ENCODE assay signal across 1 cellular context in the genomic region with DNA sequence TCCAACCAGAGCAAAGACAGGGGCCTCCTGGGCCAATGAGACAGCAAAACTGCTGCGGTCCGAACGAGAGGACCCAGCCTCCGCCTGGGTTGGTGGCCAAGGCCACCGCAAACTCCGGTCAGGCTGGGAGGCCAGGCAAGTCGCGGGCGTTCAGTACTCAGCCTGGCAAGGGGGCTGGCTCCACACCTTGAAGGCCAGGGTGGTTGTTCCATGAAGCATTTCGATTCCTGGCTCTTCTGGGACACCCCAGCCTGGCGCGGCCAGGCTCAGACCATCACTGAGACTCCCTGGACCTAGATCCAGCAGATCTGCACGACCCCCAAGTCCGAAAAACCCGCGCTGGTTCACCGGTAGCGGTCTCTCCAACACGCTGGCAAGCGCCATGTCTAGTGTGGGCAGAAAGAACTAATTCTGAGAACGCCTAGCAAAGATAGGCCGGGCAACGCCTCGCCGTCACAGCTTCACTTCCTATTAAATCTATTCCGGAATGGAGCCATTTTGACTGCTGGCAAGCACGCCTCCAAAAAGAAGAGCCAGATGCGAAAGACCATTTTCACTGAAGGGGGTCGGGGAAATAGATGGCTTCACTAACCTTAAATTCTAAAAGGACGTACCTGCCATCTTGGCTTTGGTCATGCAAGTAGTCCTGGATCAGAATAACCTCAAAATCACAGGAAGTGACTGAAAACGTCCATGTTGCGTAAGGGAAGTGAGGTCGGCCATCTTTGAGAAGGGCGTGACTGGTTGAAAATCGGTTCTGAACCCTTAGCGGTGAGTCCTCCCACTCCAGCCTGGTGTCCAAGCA.
A peak's percentile ranks its signal among the peaks of the same experiment; 100 is the strongest.
TF ChIP-seq lines count a peak whose summit lies in the region.

A gene (minus strand): TSS at position 403 of the 805 bp plus-strand sequence. CDS start 19 bp downstream, at position 384.

TF ChIP-seq in HepG2, 621 proteins besides CTCF, POLR2A, EP300 and RAD21 (continued from another document and continues in another):
- TF ChIP-seq, protein P1, sequence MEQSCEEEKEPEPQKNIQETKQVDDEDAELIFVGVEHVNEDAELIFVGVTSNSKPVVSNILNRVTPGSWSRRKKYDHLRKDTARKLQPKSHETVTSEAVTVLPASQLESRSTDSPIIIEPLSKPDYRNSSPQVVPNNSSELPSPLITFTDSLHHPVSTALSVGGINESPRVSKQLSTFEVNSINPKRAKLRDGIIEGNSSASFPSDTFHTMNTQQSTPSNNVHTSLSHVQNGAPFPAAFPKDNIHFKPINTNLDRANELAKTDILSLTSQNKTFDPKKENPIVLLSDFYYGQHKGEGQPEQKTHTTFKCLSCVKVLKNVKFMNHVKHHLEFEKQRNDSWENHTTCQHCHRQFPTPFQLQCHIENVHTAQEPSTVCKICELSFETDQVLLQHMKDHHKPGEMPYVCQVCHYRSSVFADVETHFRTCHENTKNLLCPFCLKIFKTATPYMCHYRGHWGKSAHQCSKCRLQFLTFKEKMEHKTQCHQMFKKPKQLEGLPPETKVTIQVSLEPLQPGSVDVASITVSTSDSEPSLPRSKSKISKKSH (CRISPR knock-in tag; IDR thresholded peaks at IDR 0.05; ENCODE audit: borderline replicate concordance): peak; percentile 99
- peak; percentile 91 for TF ChIP-seq GTF2F1 (IDR thresholded peaks at IDR 0.05; ENCODE audit: low read length)
- TF ChIP-seq, protein P2, sequence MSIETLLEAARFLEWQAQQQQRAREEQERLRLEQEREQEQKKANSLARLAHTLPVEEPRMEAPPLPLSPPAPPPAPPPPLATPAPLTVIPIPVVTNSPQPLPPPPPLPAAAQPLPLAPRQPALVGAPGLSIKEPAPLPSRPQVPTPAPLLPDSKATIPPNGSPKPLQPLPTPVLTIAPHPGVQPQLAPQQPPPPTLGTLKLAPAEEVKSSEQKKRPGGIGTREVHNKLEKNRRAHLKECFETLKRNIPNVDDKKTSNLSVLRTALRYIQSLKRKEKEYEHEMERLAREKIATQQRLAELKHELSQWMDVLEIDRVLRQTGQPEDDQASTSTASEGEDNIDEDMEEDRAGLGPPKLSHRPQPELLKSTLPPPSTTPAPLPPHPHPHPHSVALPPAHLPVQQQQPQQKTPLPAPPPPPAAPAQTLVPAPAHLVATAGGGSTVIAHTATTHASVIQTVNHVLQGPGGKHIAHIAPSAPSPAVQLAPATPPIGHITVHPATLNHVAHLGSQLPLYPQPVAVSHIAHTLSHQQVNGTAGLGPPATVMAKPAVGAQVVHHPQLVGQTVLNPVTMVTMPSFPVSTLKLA (IDR thresholded peaks at IDR 0.05): no peak; the same call in none of the 2 replicates
- TF ChIP-seq, protein P3, sequence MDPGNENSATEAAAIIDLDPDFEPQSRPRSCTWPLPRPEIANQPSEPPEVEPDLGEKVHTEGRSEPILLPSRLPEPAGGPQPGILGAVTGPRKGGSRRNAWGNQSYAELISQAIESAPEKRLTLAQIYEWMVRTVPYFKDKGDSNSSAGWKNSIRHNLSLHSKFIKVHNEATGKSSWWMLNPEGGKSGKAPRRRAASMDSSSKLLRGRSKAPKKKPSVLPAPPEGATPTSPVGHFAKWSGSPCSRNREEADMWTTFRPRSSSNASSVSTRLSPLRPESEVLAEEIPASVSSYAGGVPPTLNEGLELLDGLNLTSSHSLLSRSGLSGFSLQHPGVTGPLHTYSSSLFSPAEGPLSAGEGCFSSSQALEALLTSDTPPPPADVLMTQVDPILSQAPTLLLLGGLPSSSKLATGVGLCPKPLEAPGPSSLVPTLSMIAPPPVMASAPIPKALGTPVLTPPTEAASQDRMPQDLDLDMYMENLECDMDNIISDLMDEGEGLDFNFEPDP (CRISPR knock-in tag; conservative IDR thresholded peaks at IDR 0.05): no peak
- peak; percentile 25; the same call in 1 of the 2 replicates for TF ChIP-seq ZNF720 (CRISPR knock-in tag; IDR thresholded peaks at IDR 0.05)
- TF ChIP-seq ZFP36L2 (CRISPR knock-in tag; IDR thresholded peaks at IDR 0.05): peak; percentile 67
- peak; percentile 96 for TF ChIP-seq ZNF788 (CRISPR knock-in tag; IDR thresholded peaks at IDR 0.05; ENCODE audit: borderline replicate concordance)
- peak; percentile 87 for TF ChIP-seq POGZ (CRISPR knock-in tag; IDR thresholded peaks at IDR 0.05)
- TF ChIP-seq, protein P4, sequence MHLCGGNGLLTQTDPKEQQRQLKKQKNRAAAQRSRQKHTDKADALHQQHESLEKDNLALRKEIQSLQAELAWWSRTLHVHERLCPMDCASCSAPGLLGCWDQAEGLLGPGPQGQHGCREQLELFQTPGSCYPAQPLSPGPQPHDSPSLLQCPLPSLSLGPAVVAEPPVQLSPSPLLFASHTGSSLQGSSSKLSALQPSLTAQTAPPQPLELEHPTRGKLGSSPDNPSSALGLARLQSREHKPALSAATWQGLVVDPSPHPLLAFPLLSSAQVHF (CRISPR knock-in tag; IDR thresholded peaks at IDR 0.05): no peak
- TF ChIP-seq ZNF7 (CRISPR knock-in tag; IDR thresholded peaks at IDR 0.05): no peak
- peak; percentile 27; the same call in 1 of the 2 replicates for TF ChIP-seq ZNF30 (CRISPR knock-in tag; IDR thresholded peaks at IDR 0.05)
- peak; percentile 41 for TF ChIP-seq TEAD3 (CRISPR knock-in tag; optimal IDR thresholded peaks at IDR 0.05; ENCODE audit: borderline replicate concordance)
- TF ChIP-seq, protein P5, sequence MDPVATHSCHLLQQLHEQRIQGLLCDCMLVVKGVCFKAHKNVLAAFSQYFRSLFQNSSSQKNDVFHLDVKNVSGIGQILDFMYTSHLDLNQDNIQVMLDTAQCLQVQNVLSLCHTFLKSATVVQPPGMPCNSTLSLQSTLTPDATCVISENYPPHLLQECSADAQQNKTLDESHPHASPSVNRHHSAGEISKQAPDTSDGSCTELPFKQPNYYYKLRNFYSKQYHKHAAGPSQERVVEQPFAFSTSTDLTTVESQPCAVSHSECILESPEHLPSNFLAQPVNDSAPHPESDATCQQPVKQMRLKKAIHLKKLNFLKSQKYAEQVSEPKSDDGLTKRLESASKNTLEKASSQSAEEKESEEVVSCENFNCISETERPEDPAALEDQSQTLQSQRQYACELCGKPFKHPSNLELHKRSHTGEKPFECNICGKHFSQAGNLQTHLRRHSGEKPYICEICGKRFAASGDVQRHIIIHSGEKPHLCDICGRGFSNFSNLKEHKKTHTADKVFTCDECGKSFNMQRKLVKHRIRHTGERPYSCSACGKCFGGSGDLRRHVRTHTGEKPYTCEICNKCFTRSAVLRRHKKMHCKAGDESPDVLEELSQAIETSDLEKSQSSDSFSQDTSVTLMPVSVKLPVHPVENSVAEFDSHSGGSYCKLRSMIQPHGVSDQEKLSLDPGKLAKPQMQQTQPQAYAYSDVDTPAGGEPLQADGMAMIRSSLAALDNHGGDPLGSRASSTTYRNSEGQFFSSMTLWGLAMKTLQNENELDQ (CRISPR knock-in tag; IDR thresholded peaks at IDR 0.05; ENCODE audit: borderline replicate concordance): peak; percentile 92
- TF ChIP-seq ZNF292 (CRISPR knock-in tag; IDR thresholded peaks at IDR 0.05; ENCODE audit: borderline replicate concordance, low read depth): no peak; the same call in none of the 2 replicates
- TF ChIP-seq KDM5A (IDR thresholded peaks at IDR 0.05; ENCODE audit: borderline replicate concordance, low read length): peak; percentile 96
- 0 out of 2 replicates have a peak, but pooled peaks have one; percentile 70 for TF ChIP-seq FIP1L1 (IDR thresholded peaks at IDR 0.05; ENCODE audit: borderline replicate concordance, insufficient read depth, low read depth, low read length)
- peak; percentile 82; the same call in 1 of the 2 replicates for TF ChIP-seq SAFB2 (CRISPR knock-in tag; IDR thresholded peaks at IDR 0.05; ENCODE audit: borderline replicate concordance, low read depth)
- TF ChIP-seq ARID2 (CRISPR knock-in tag; IDR thresholded peaks at IDR 0.05; ENCODE audit: borderline replicate concordance): no peak
- peak in 1 of 2 experiments; percentile 58; a peak in 1 of 4 replicates for TF ChIP-seq NR2F1 (CRISPR knock-in tag; IDR thresholded peaks at IDR 0.05)
- peak; percentile 99 for TF ChIP-seq TAF1 (CRISPR knock-in tag; IDR thresholded peaks at IDR 0.05)
- no peak for TF ChIP-seq ZNF850 (CRISPR knock-in tag; conservative IDR thresholded peaks at IDR 0.05)
- no peak for TF ChIP-seq ZNF496 (CRISPR knock-in tag; IDR thresholded peaks at IDR 0.05; ENCODE audit: insufficient replicate concordance)
- no peak for TF ChIP-seq ZNF282 (IDR thresholded peaks at IDR 0.05; ENCODE audit: partially characterized antibody)
- peak; percentile 58; the same call in 1 of the 2 replicates for TF ChIP-seq SP2 (CRISPR knock-in tag; IDR thresholded peaks at IDR 0.05)
- peak; percentile 97 for TF ChIP-seq ZNF235 (CRISPR knock-in tag; IDR thresholded peaks at IDR 0.05; ENCODE audit: borderline replicate concordance)
- TF ChIP-seq ZNF615 (CRISPR knock-in tag; IDR thresholded peaks at IDR 0.05; ENCODE audit: borderline replicate concordance): peak; percentile 28
- TF ChIP-seq, protein P6, sequence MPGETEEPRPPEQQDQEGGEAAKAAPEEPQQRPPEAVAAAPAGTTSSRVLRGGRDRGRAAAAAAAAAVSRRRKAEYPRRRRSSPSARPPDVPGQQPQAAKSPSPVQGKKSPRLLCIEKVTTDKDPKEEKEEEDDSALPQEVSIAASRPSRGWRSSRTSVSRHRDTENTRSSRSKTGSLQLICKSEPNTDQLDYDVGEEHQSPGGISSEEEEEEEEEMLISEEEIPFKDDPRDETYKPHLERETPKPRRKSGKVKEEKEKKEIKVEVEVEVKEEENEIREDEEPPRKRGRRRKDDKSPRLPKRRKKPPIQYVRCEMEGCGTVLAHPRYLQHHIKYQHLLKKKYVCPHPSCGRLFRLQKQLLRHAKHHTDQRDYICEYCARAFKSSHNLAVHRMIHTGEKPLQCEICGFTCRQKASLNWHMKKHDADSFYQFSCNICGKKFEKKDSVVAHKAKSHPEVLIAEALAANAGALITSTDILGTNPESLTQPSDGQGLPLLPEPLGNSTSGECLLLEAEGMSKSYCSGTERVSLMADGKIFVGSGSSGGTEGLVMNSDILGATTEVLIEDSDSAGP (CRISPR knock-in tag; IDR thresholded peaks at IDR 0.05; ENCODE audit: borderline replicate concordance): peak; percentile 88
- TF ChIP-seq, protein P7, sequence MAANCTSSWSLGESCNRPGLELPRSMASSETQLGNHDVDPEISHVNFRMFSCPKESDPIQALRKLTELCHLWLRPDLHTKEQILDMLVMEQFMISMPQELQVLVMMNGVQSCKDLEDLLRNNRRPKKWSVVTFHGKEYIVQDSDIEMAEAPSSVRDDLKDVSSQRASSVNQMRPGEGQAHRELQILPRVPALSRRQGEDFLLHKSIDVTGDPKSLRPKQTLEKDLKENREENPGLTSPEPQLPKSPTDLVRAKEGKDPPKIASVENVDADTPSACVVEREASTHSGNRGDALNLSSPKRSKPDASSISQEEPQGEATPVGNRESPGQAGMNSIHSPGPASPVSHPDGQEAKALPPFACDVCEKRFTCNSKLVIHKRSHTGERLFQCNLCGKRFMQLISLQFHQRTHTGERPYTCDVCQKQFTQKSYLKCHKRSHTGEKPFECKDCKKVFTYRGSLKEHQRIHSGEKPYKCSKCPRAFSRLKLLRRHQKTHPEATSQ (CRISPR knock-in tag; IDR thresholded peaks at IDR 0.05; ENCODE audit: borderline replicate concordance): peak; percentile 33; the same call in 1 of the 2 replicates
- TF ChIP-seq IRX3 (CRISPR knock-in tag; IDR thresholded peaks at IDR 0.05; ENCODE audit: borderline replicate concordance, low read depth): peak; percentile 48; the same call in 1 of the 2 replicates
- no peak for TF ChIP-seq JUN (CRISPR knock-in tag; IDR thresholded peaks at IDR 0.05)
- TF ChIP-seq, protein P8, sequence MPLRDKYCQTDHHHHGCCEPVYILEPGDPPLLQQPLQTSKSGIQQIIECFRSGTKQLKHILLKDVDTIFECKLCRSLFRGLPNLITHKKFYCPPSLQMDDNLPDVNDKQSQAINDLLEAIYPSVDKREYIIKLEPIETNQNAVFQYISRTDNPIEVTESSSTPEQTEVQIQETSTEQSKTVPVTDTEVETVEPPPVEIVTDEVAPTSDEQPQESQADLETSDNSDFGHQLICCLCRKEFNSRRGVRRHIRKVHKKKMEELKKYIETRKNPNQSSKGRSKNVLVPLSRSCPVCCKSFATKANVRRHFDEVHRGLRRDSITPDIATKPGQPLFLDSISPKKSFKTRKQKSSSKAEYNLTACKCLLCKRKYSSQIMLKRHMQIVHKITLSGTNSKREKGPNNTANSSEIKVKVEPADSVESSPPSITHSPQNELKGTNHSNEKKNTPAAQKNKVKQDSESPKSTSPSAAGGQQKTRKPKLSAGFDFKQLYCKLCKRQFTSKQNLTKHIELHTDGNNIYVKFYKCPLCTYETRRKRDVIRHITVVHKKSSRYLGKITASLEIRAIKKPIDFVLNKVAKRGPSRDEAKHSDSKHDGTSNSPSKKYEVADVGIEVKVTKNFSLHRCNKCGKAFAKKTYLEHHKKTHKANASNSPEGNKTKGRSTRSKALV (CRISPR knock-in tag; IDR thresholded peaks at IDR 0.05): peak; percentile 79
- peak; percentile 84; the same call in 1 of the 2 replicates for TF ChIP-seq HOXA9 (CRISPR knock-in tag; IDR thresholded peaks at IDR 0.05; ENCODE audit: borderline replicate concordance)
- TF ChIP-seq GABPB1 (CRISPR knock-in tag; IDR thresholded peaks at IDR 0.05): peak; percentile 96
- TF ChIP-seq PHB2 (IDR thresholded peaks at IDR 0.05; ENCODE audit: partially characterized antibody): no peak
- no peak; the same call in 1 of the 2 replicates for TF ChIP-seq ZNF724P (CRISPR knock-in tag; IDR thresholded peaks at IDR 0.05; ENCODE audit: borderline replicate concordance)
- TF ChIP-seq ZNF296 (CRISPR knock-in tag; conservative IDR thresholded peaks at IDR 0.05): peak; percentile 96
- no peak for TF ChIP-seq HNRNPH1 (optimal IDR thresholded peaks at IDR 0.05; ENCODE audit: low read depth, low read length)
- TF ChIP-seq, protein P9, sequence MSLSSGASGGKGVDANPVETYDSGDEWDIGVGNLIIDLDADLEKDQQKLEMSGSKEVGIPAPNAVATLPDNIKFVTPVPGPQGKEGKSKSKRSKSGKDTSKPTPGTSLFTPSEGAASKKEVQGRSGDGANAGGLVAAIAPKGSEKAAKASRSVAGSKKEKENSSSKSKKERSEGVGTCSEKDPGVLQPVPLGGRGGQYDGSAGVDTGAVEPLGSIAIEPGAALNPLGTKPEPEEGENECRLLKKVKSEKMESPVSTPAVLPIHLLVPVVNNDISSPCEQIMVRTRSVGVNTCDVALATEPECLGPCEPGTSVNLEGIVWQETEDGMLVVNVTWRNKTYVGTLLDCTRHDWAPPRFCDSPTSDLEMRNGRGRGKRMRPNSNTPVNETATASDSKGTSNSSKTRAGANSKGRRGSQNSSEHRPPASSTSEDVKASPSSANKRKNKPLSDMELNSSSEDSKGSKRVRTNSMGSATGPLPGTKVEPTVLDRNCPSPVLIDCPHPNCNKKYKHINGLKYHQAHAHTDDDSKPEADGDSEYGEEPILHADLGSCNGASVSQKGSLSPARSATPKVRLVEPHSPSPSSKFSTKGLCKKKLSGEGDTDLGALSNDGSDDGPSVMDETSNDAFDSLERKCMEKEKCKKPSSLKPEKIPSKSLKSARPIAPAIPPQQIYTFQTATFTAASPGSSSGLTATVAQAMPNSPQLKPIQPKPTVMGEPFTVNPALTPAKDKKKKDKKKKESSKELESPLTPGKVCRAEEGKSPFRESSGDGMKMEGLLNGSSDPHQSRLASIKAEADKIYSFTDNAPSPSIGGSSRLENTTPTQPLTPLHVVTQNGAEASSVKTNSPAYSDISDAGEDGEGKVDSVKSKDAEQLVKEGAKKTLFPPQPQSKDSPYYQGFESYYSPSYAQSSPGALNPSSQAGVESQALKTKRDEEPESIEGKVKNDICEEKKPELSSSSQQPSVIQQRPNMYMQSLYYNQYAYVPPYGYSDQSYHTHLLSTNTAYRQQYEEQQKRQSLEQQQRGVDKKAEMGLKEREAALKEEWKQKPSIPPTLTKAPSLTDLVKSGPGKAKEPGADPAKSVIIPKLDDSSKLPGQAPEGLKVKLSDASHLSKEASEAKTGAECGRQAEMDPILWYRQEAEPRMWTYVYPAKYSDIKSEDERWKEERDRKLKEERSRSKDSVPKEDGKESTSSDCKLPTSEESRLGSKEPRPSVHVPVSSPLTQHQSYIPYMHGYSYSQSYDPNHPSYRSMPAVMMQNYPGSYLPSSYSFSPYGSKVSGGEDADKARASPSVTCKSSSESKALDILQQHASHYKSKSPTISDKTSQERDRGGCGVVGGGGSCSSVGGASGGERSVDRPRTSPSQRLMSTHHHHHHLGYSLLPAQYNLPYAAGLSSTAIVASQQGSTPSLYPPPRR (CRISPR knock-in tag; IDR thresholded peaks at IDR 0.05; ENCODE audit: borderline replicate concordance): peak; percentile 88
